37 cellular contexts compared by ENCODE assay signal in genomic region chr2:30200875-30201274, GRCh38.
"Had no signal": no experiment of that assay in that cellular context is flagged by ENCODE, and none has a peak within 500 bp of the region (broad histone marks: within the 10 kb centered on the region; RNA-seq: fewer than 3 reads in every experiment).

No MANE protein-coding gene starts in this region.

- H3K4me1 Mint-ChIP-seq: activated B cell treated with CpG ODN at 0.5 μM for 24 hours; activated CD4-positive, alpha-beta T cell treated with anti-CD3 and anti-CD28 coated beads, Interleukin-2, amount 10 ng/mL, durations not matched to agents 24 days and 14 days; activated T-helper 17 cell treated with anti-CD3 and anti-CD28 coated beads, Interleukin-2, amount 50 U/mL, for 72 hours; central memory CD8-positive, alpha-beta T cell had no signal

- DNase-seq: activated B cell treated with CpG ODN at 0.5 μM for 24 hours; activated CD4-positive, alpha-beta memory T cell treated with anti-CD3 and anti-CD28 coated beads for 36 hours; activated CD4-positive, alpha-beta T cell treated with anti-CD3 and anti-CD28 coated beads for 4 hours; activated CD4-positive, alpha-beta T cell treated with anti-CD3 and anti-CD28 coated beads, Interleukin-2, amount 10 ng/mL, durations not matched to agents 24 days and 14 days; activated CD4-positive, alpha-beta T cell treated with anti-CD3 and anti-CD28 coated beads, Interleukin-2, amount 50 U/mL, for 1 hour; activated CD4-positive, alpha-beta T cell treated with anti-CD3 and anti-CD28 coated beads, Interleukin-2, amount 50 U/mL, for 4 hours; activated CD4-positive, CD25-positive, alpha-beta regulatory T cell treated with anti-CD3 and anti-CD28 coated beads, Interleukin-2, amount 50 U/mL, for 72 hours; activated CD8-positive, alpha-beta memory T cell treated with anti-CD3 and anti-CD28 coated beads, Interleukin-2, amount 50 U/mL, for 4 hours; activated CD8-positive, alpha-beta T cell treated with anti-CD3 and anti-CD28 coated beads for 36 hours; activated effector memory CD4-positive, alpha-beta T cell treated with anti-CD3 and anti-CD28 coated beads, Interleukin-2, amount 50 U/mL, for 16 hours; activated gamma-delta T cell treated with Interleukin-2 at 50 U/mL for 16 hours; activated naive CD4-positive, alpha-beta T cell; activated naive CD4-positive, alpha-beta T cell treated with anti-CD3 and anti-CD28 coated beads for 36 hours; activated naive CD4-positive, alpha-beta T cell treated with anti-CD3 and anti-CD28 coated beads, Interleukin-2, amount 50 U/mL, for 16 hours; activated naive CD8-positive, alpha-beta T cell treated with anti-CD3 and anti-CD28 coated beads for 36 hours; activated T-cell treated with anti-CD3 and anti-CD28 coated beads for 4 hours; activated T-cell treated with anti-CD3 and anti-CD28 coated beads, Interleukin-2, amount 50 U/mL, for 1 hour; activated T-cell treated with anti-CD3 and anti-CD28 coated beads, Interleukin-2, amount 50 U/mL, for 4 hours; activated T-cell treated with anti-CD3 and anti-CD28 coated beads, Interleukin-2, amount 50 U/mL, for 72 hours; adrenal gland; amygdala; anterior cingulate cortex; caudate nucleus; cerebellar nuclear complex; T-helper 1 cell; T-helper 2 cell; T-helper 9 cell had no signal

- H3K27ac Mint-ChIP-seq: activated B cell treated with CpG ODN at 0.5 μM for 24 hours; activated CD4-positive, alpha-beta memory T cell treated with anti-CD3 and anti-CD28 coated beads for 36 hours; activated CD4-positive, alpha-beta T cell treated with anti-CD3 and anti-CD28 coated beads, Interleukin-2, amount 10 ng/mL, durations not matched to agents 24 days and 14 days; activated CD8-positive, alpha-beta T cell treated with anti-CD3 and anti-CD28 coated beads for 36 hours; activated naive CD4-positive, alpha-beta T cell treated with anti-CD3 and anti-CD28 coated beads for 36 hours; activated naive CD4-positive, alpha-beta T cell treated with anti-CD3 and anti-CD28 coated beads, Interleukin-2, amount 50 U/mL, for 72 hours; activated naive CD8-positive, alpha-beta T cell treated with anti-CD3 and anti-CD28 coated beads for 36 hours; activated T-cell treated with anti-CD3 and anti-CD28 coated beads, Interleukin-2, amount 50 U/mL, for 72 hours; activated T-helper 1 cell treated with anti-CD3 and anti-CD28 coated beads, Interleukin-12 subunit alpha, Interleukin-12 subunit beta, Interleukin-2, Interleukin-4 antibody, amounts not matched to agents 30 ng/mL and 10 ng/mL and 1 ng/mL, durations not matched to agents 14 hours and 24 hours and 36 hours; activated T-helper 17 cell treated with anti-CD3 and anti-CD28 coated beads, Interleukin-2, amount 50 U/mL, for 72 hours; brain; T-helper 1 cell treated with Interleukin-12 subunit alpha and Interleukin-12 subunit beta and Interleukin-4 antibody, amounts not matched to agents 30 μg/mL and 1 μg/mL, for 36 hours; T-helper 2 cell treated with Interferon-gamma antibody and Interleukin-4, amounts not matched to agents 5 μg/mL and 100 μg/mL, for 36 hours had no signal

- H3K4me3 ChIP-seq: adrenal gland, ascending aorta, cardiac muscle cell had no signal

- H3K4me3 Mint-ChIP-seq: activated B cell treated with CpG ODN at 0.5 μM for 24 hours; activated CD4-positive, alpha-beta memory T cell treated with anti-CD3 and anti-CD28 coated beads for 36 hours; activated CD4-positive, alpha-beta T cell treated with anti-CD3 and anti-CD28 coated beads, Interleukin-2, amount 10 ng/mL, durations not matched to agents 24 days and 14 days; activated CD8-positive, alpha-beta T cell treated with anti-CD3 and anti-CD28 coated beads for 36 hours; activated naive CD4-positive, alpha-beta T cell treated with anti-CD3 and anti-CD28 coated beads for 36 hours; activated naive CD8-positive, alpha-beta T cell treated with anti-CD3 and anti-CD28 coated beads for 36 hours; activated T-cell treated with anti-CD3 and anti-CD28 coated beads, Interleukin-2, amount 50 U/mL, for 4 hours; activated T-cell treated with anti-CD3 and anti-CD28 coated beads, Interleukin-2, amount 50 U/mL, for 72 hours; activated T-helper 1 cell treated with anti-CD3 and anti-CD28 coated beads, Interleukin-12 subunit alpha, Interleukin-12 subunit beta, Interleukin-2, Interleukin-4 antibody, amounts not matched to agents 30 ng/mL and 10 ng/mL and 1 ng/mL, durations not matched to agents 14 hours and 24 hours and 36 hours; activated T-helper 17 cell treated with anti-CD3 and anti-CD28 coated beads, Interleukin-2, amount 50 U/mL, for 72 hours; brain; central memory CD8-positive, alpha-beta T cell; T-helper 1 cell treated with Interleukin-12 subunit alpha and Interleukin-12 subunit beta and Interleukin-4 antibody, amounts not matched to agents 30 μg/mL and 1 μg/mL, for 36 hours; T-helper 2 cell treated with Interferon-gamma antibody and Interleukin-4, amounts not matched to agents 5 μg/mL and 100 μg/mL, for 36 hours had no signal

- H3K27me3 ChIP-seq: adrenal gland, ascending aorta, cardiac muscle cell had no signal

- H3K36me3 ChIP-seq: adrenal gland, ascending aorta, cardiac muscle cell had no signal

- H3K27me3 Mint-ChIP-seq: activated B cell treated with CpG ODN at 0.5 μM for 24 hours; activated CD4-positive, alpha-beta memory T cell treated with anti-CD3 and anti-CD28 coated beads for 36 hours; activated CD8-positive, alpha-beta T cell treated with anti-CD3 and anti-CD28 coated beads for 36 hours; activated naive CD8-positive, alpha-beta T cell treated with anti-CD3 and anti-CD28 coated beads for 36 hours; central memory CD8-positive, alpha-beta T cell had no signal

- H3K36me3 Mint-ChIP-seq: activated CD4-positive, alpha-beta memory T cell treated with anti-CD3 and anti-CD28 coated beads for 36 hours; activated naive CD4-positive, alpha-beta T cell treated with anti-CD3 and anti-CD28 coated beads, Interleukin-2, amount 50 U/mL, for 72 hours; activated naive CD8-positive, alpha-beta T cell treated with anti-CD3 and anti-CD28 coated beads for 36 hours; brain had no signal

- H3K4me1 ChIP-seq: adrenal gland, ascending aorta had no signal

- H3K9me3 Mint-ChIP-seq: activated B cell treated with CpG ODN at 0.5 μM for 24 hours; activated CD4-positive, alpha-beta memory T cell treated with anti-CD3 and anti-CD28 coated beads for 36 hours; activated CD4-positive, alpha-beta T cell treated with anti-CD3 and anti-CD28 coated beads, Interleukin-2, amount 10 ng/mL, durations not matched to agents 24 days and 14 days; activated CD8-positive, alpha-beta T cell treated with anti-CD3 and anti-CD28 coated beads for 36 hours; activated naive CD4-positive, alpha-beta T cell treated with anti-CD3 and anti-CD28 coated beads for 36 hours; activated naive CD4-positive, alpha-beta T cell treated with anti-CD3 and anti-CD28 coated beads, Interleukin-2, amount 50 U/mL, for 72 hours; activated naive CD8-positive, alpha-beta T cell treated with anti-CD3 and anti-CD28 coated beads for 36 hours; activated T-cell treated with anti-CD3 and anti-CD28 coated beads, Interleukin-2, amount 50 U/mL, for 4 hours; activated T-cell treated with anti-CD3 and anti-CD28 coated beads, Interleukin-2, amount 50 U/mL, for 72 hours; activated T-helper 1 cell treated with anti-CD3 and anti-CD28 coated beads, Interleukin-12 subunit alpha, Interleukin-12 subunit beta, Interleukin-2, Interleukin-4 antibody, amounts not matched to agents 30 ng/mL and 10 ng/mL and 1 ng/mL, durations not matched to agents 14 hours and 24 hours and 36 hours; activated T-helper 17 cell treated with anti-CD3 and anti-CD28 coated beads, Interleukin-2, amount 50 U/mL, for 72 hours; central memory CD8-positive, alpha-beta T cell; T-helper 1 cell treated with Interleukin-12 subunit alpha and Interleukin-12 subunit beta and Interleukin-4 antibody, amounts not matched to agents 30 μg/mL and 1 μg/mL, for 36 hours; T-helper 2 cell treated with Interferon-gamma antibody and Interleukin-4, amounts not matched to agents 5 μg/mL and 100 μg/mL, for 36 hours had no signal

- H3K27ac ChIP-seq: cardiac muscle cell, VCaP had no signal

- H3K9me3 ChIP-seq: adrenal gland, ascending aorta had no signal
